Comparison of ENCODE assay signal across 34 cellular contexts in the genomic region with DNA sequence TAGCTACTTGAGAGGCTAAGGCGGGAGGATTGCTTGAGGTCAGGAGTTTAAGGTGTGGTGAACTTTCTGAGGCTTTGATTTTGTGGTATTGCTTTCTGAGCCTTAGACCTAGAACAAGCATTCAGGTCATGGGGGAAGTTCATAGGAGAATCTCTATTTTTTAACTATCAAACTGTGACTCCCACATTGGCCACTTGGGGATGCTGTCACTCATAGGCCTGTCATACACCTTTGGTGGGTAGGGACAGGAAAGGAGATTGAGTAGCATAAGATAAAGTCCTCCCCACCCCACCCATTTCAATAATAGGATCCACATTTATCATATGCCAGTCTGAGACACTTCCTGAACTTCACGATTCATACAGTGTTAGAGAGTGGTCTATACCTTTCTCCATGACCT. TPM values are rescaled to one million over a fixed set of nuclear protein-coding genes. Genes with fewer than 3 reads are reported as not detected.
DNase-seq lines count a peak whose midpoint lies in the region; ATAC-seq, FAIRE-seq and TF ChIP-seq lines count a peak whose summit lies in the region.
"Had no signal": no experiment of that assay in that cellular context is flagged by ENCODE, and none has a peak within 500 bp of the region (broad histone marks: within the 10 kb centered on the region; RNA-seq: fewer than 3 reads in every experiment).

No MANE protein-coding gene starts in this region.

- POLR2A ChIA-PET in PC-3 (lab: Charles Lee; ENCODE audit: unreplicated experiment), result no interaction called here

- FAIRE-seq in GM19239 (lab: Jason Lieb, UNC) (no peak), GM12892 (lab: Jason Lieb, UNC) (no peak)
- FAIRE-seq: A549, astrocyte, GM18507 had no signal

- BruUV-seq in PC-3 (replicated peaks; lab: Mats Ljungman, UMichigan), result no TSS peak

- no peaks in the 10 kb centered on the region for H4K20me1 ChIP-seq in PC-3 (ENCODE audit: low read length)

- H3K4me1 Mint-ChIP-seq in HFFc6 (ENCODE audit: low read depth), result peaks cover 90% of the 10 kb centered on the region
- H3K4me1 Mint-ChIP-seq: naive B cell, WTC11 had no signal

- H3K4me1 ChIP-seq in PC-3 (ENCODE audit: insufficient read depth, low read length), result peaks cover 45% of the 10 kb centered on the region
- no peaks in the 10 kb centered on the region for H3K4me1 ChIP-seq in testis
- H3K4me1 ChIP-seq: BE2C, HAP-1, tibial nerve had no signal

- H3K79me2 ChIP-seq in PC-3 (ENCODE audit: low read length), result 0 out of 2 replicates have a peak, but pooled peaks cover 9% of the 10 kb centered on the region

- no peak overlapping the region for H2AFZ ChIP-seq in PC-3 (ENCODE audit: low read length)

- H3K4me3 ChIP-seq in PC-3 (ENCODE audit: low read length), result no peak overlapping the region
- H3K4me3 ChIP-seq in fibroblast of mammary gland (ENCODE audit: control insufficient read depth, low read depth, low read length), result no peak overlapping the region
- H3K4me3 ChIP-seq in testis, result no peak overlapping the region
- H3K4me3 ChIP-seq: A549, esophagus squamous epithelium, HAP-1, tibial nerve had no signal

- H3K27me3 Mint-ChIP-seq in HFFc6 (ENCODE audit: insufficient read depth), result no peaks in the 10 kb centered on the region; the same call in 1 of the 2 replicates
- H3K27me3 Mint-ChIP-seq: stimulated activated naive CD8-positive, alpha-beta T cell treated with anti-CD3 and anti-CD28 coated beads, Interleukin-15, Interleukin-2, amounts not matched to agents 100 ng/mL and 50 ng/mL, for 24 hours had no signal

- intact Hi-C loops in PC-3 (cut with micrococcal nuclease), result no loop called here
- intact Hi-C loops in testis (cut with DNase I; ENCODE audit: low total_unique reads), result no loop called here

- H3K27me3 ChIP-seq in PC-3 (ENCODE audit: low read length), result no peaks in the 10 kb centered on the region
- no peaks in the 10 kb centered on the region for H3K27me3 ChIP-seq in testis
- H3K27me3 ChIP-seq: BE2C, esophagus squamous epithelium, tibial nerve had no signal

- H3K27ac Mint-ChIP-seq in HFFc6, result peak overlapping the region; percentile 76
- H3K27ac Mint-ChIP-seq: activated naive CD8-positive, alpha-beta T cell; activated T-helper 2 cell treated with anti-CD3 and anti-CD28 coated beads, Interferon-gamma antibody, Interleukin-2, Interleukin-4, amounts not matched to agents 10 μg/mL and 5 μg/mL and 100 μg/mL, durations not matched to agents 14 hours and 24 hours and 36 hours; naive B cell; stimulated activated naive CD8-positive, alpha-beta T cell treated with anti-CD3 and anti-CD28 coated beads, Interleukin-15, Interleukin-2, amounts not matched to agents 100 ng/mL and 50 ng/mL, for 24 hours; T-helper 2 cell treated with Interferon-gamma antibody and Interleukin-4, amounts not matched to agents 5 μg/mL and 100 μg/mL, for 36 hours; WTC11 had no signal

- H3K27ac ChIP-seq in C4-2B (no peak overlapping the region), PC-3 (ENCODE audit: low read length) (no peak overlapping the region), testis (no peak overlapping the region)
- H3K27ac ChIP-seq: esophagus squamous epithelium, tibial nerve had no signal

- no peak overlapping the region for H3K4me3 Mint-ChIP-seq in HFFc6
- H3K4me3 Mint-ChIP-seq: activated naive CD8-positive, alpha-beta T cell; naive B cell; stimulated activated naive CD8-positive, alpha-beta T cell treated with anti-CD3 and anti-CD28 coated beads, Interleukin-15, Interleukin-2, amounts not matched to agents 100 ng/mL and 50 ng/mL, for 24 hours; T-helper 2 cell treated with Interferon-gamma antibody and Interleukin-4, amounts not matched to agents 5 μg/mL and 100 μg/mL, for 36 hours; WTC11 had no signal

- TF ChIP-seq CTCF in C4-2B (conservative IDR thresholded peaks at IDR 0.05), result peak; percentile 8; the same call in 1 of the 2 replicates
- TF ChIP-seq CTCF in HFFc6 (IDR thresholded peaks at IDR 0.05), result peak; percentile 70
- TF ChIP-seq CTCF in PC-3 (conservative IDR thresholded peaks at IDR 0.05; ENCODE audit: low read depth, low read length), result 0 out of 2 replicates have a peak, but pooled peaks have one; percentile 25
- peak; percentile 4 for TF ChIP-seq CTCF in fibroblast of mammary gland (conservative IDR thresholded peaks at IDR 0.05; ENCODE audit: control insufficient read depth, insufficient read depth, low read depth, low read length)
- TF ChIP-seq CTCF in testis (IDR thresholded peaks at IDR 0.05), result no peak

- DNase-seq in HFFc6 (no peak), PC-3 (no peak), fibroblast of mammary gland (ENCODE audit: low read depth) (no peak), GM19239 (ENCODE audit: insufficient read length, low spot score) (no peak), testis (no peak), DMS 273 treated with DMSO at 0.1 percent for 48 hours (lab: John Stamatoyannopoulos, UW) (no peak), GM12892 (ENCODE audit: insufficient read length) (no peak)
- DNase-seq: BE2C; COR-L47; effector CD8-positive, alpha-beta T cell; esophagus squamous epithelium; left cardiac atrium; mesendoderm; naive B cell; NCI-H1092 treated with DMSO at 0.1 percent for 48 hours; NCI-H2029; NCI-H446 treated with DMSO at 0.1 percent for 48 hours; NK-92 treated with Interleukin-12 subunit alpha and Interleukin-12 subunit beta, amount 100 ng/mL, for 24 hours; occipital lobe had no signal

- H3K9me3 Mint-ChIP-seq in HFFc6, result no peaks in the 10 kb centered on the region
- H3K9me3 Mint-ChIP-seq: T-helper 2 cell treated with Interferon-gamma antibody and Interleukin-4, amounts not matched to agents 5 μg/mL and 100 μg/mL, for 36 hours had no signal

- H3K4me2 ChIP-seq in PC-3 (ENCODE audit: low read length), result no peak overlapping the region
- H3K4me2 ChIP-seq: A549 had no signal

- H3K9me2 ChIP-seq in PC-3 (replicated peaks; ENCODE audit: low read length), result no peaks in the 10 kb centered on the region

- H3F3A ChIP-seq in PC-3 (ENCODE audit: low read length, unreplicated experiment), result peaks cover 2% of the 10 kb centered on the region

- H3K9ac ChIP-seq in PC-3 (ENCODE audit: low read length), result no peak overlapping the region

- CTCF ChIA-PET in PC-3 (lab: Charles Lee), result no interaction called here

- ATAC-seq in PC-3, result no peak
- ATAC-seq: A549, left cardiac atrium, WTC11 had no signal

- 66 to 89% methylated on average over 2 of the region's 2 CpGs for whole genome bisulfite sequencing in testis, 2 donors

- no peaks in the 10 kb centered on the region; the same call in 1 of the 2 replicates for H3K36me3 Mint-ChIP-seq in HFFc6 (ENCODE audit: low read depth)
- H3K36me3 Mint-ChIP-seq: activated naive CD8-positive, alpha-beta T cell; WTC11 had no signal

- TF ChIP-seq POLR2A in testis (IDR thresholded peaks at IDR 0.05) (no peak), GM12892 (IDR thresholded peaks at IDR 0.05; ENCODE audit: low read depth, low read length) (no peak)

- H3K36me3 ChIP-seq in PC-3 (ENCODE audit: low read depth, low read length) (no peaks in the 10 kb centered on the region), testis (ENCODE audit: low read depth, missing control alignments) (no peaks in the 10 kb centered on the region)
- H3K36me3 ChIP-seq: BE2C, esophagus squamous epithelium, HAP-1, tibial nerve had no signal

- H3K9me3 ChIP-seq in PC-3 (ENCODE audit: low read length), result no peaks in the 10 kb centered on the region
- no peaks in the 10 kb centered on the region for H3K9me3 ChIP-seq in testis
- H3K9me3 ChIP-seq: A549, BE2C, esophagus squamous epithelium, HAP-1, tibial nerve had no signal

RNA-seq across cellular contexts. Expression of a gene that starts 41.9 kb away (rescaled TPM):
- total RNA-seq in HFFc6 (2021; fragmentation: NEBNext Ultra II Directional; extraction: Animal tissue kit (Norgen Biotek cat#: 25700)), result 1 to 10 TPM; 1.7 to 4.0 (median 2.9) TPM
- not detected in 2 replicates for total RNA-seq in PC-3 (2014; rRNA removed)
- not detected for total RNA-seq in testis
- polyA plus RNA-seq in testis (ENCODE audit: insufficient read depth, low read depth, low replicate concordance), result not detected
- not detected for polyA plus RNA-seq in GM12892 (2012; ENCODE audit: missing spikeins)
- total RNA-seq: activated T-helper 2 cell treated with anti-CD3 and anti-CD28 coated beads, Interferon-gamma antibody, Interleukin-2, Interleukin-4, amounts not matched to agents 10 μg/mL and 5 μg/mL and 100 μg/mL, durations not matched to agents 14 hours and 24 hours and 36 hours; chondrocyte; esophagus squamous epithelium; glomerular endothelial cell; left cardiac atrium; occipital lobe; renal cortical epithelial cell; RPMI7951; tibial nerve; WTC11 had no signal
- polyA plus RNA-seq: A549 had no signal

Comparison
In these comparisons a context has a peak if more than half of its experiments do, and no peak if none do; other contexts are left out.
1. CTCF ChIP-seq: peak in C4-2B (single experiment), HFFc6 (single experiment), PC-3 (single experiment) and fibroblast of mammary gland (single experiment); none in testis (0 of 3).